ENCODE assay signal across 10 cellular contexts in genomic region chr5:139299477-139299876, GRCh38. TPM values are rescaled to one million over a fixed set of nuclear protein-coding genes. Genes with fewer than 3 reads are reported as not detected.
DNase-seq lines count a peak whose midpoint lies in the region; ATAC-seq, FAIRE-seq and TF ChIP-seq lines count a peak whose summit lies in the region.
"Had no signal": no experiment of that assay in that cellular context is flagged by ENCODE, and none has a peak within 500 bp of the region (broad histone marks: within the 10 kb centered on the region; RNA-seq: fewer than 3 reads in every experiment).

No MANE protein-coding gene starts in this region.

- H3K4me1 ChIP-seq in colonic mucosa: peaks cover 18% of the 10 kb centered on the region

- no peak for FAIRE-seq in HTR-8/SVneo (lab: Jason Lieb, UNC)

- no peak overlapping the region for H3K9ac ChIP-seq in colonic mucosa (ENCODE audit: low read depth in 2 of 2, low read length in 2 of 2)
- H3K9ac ChIP-seq: GM23248, SK-N-SH had no signal

- H3K27ac ChIP-seq in colonic mucosa: no peak overlapping the region
- H3K27ac ChIP-seq: GM23248 had no signal

- TF ChIP-seq CTCF in activated CD8-positive, alpha-beta T cell treated with anti-CD3 and anti-CD28 coated beads for 36 hours (IDR thresholded peaks at IDR 0.05): no peak
- TF ChIP-seq CTCF in colonic mucosa (IDR thresholded peaks at IDR 0.05): no peak

- H3K27ac Mint-ChIP-seq in activated naive CD4-positive, alpha-beta T cell treated with anti-CD3 and anti-CD28 coated beads, Interleukin-2, amount 50 U/mL, for 24 hours: peak overlapping the region; percentile 74
- H3K27ac Mint-ChIP-seq in activated CD8-positive, alpha-beta T cell treated with anti-CD3 and anti-CD28 coated beads for 36 hours: peak overlapping the region; percentile 60
- peak overlapping the region; percentile 22 for H3K27ac Mint-ChIP-seq in memory B cell

- intact Hi-C loops in activated CD8-positive, alpha-beta T cell treated with anti-CD3 and anti-CD28 coated beads for 36 hours (cut with micrococcal nuclease): loop anchor here (5.0 kb wide), 1 partner anchor 93 kb away; no protein-coding TSS in a partner anchor
- intact Hi-C loops in colonic mucosa (cut with DNase I): loop anchor here (5.0 to 10.0 kb wide), 2 partner anchors 43 to 95 kb away; partner anchors contain the start of genes PAIP2 and PROB1

- peaks cover 93% of the 10 kb centered on the region for H3K4me1 Mint-ChIP-seq in activated naive CD4-positive, alpha-beta T cell treated with anti-CD3 and anti-CD28 coated beads, Interleukin-2, amount 50 U/mL, for 24 hours
- peaks cover 80% of the 10 kb centered on the region for H3K4me1 Mint-ChIP-seq in activated CD8-positive, alpha-beta T cell treated with anti-CD3 and anti-CD28 coated beads for 36 hours (ENCODE audit: low read depth)
- H3K4me1 Mint-ChIP-seq in memory B cell: peaks cover 63% of the 10 kb centered on the region

- ATAC-seq in activated CD8-positive, alpha-beta T cell treated with anti-CD3 and anti-CD28 coated beads for 36 hours: peak; percentile 46
- ATAC-seq in memory B cell (ENCODE audit: low read depth): no peak
- no peak for ATAC-seq in HG03442 (IDR thresholded peaks at IDR 0.05; ENCODE audit: unreplicated experiment)

- no peaks in the 10 kb centered on the region for H3K27me3 ChIP-seq in colonic mucosa

- no peak overlapping the region for H3K4me3 ChIP-seq in colonic mucosa
- H3K4me3 ChIP-seq: GM23248 had no signal

- POLR2A ChIA-PET in activated CD8-positive, alpha-beta T cell treated with anti-CD3 and anti-CD28 coated beads for 36 hours (lab: Charles Lee): interaction anchor here (0.6 to 30.1 kb wide), 7 partner anchors 9 to 42 kb away, joined by 3 to 384 read pairs (median 5); partner anchors contain the start of gene PAIP2

- CTCF ChIA-PET in activated CD8-positive, alpha-beta T cell treated with anti-CD3 and anti-CD28 coated beads for 36 hours (lab: Charles Lee): interaction anchor here (1.1 to 2.2 kb wide), 3 partner anchors 11 to 105 kb away, joined by 3 to 7 read pairs (median 3); partner anchors contain the start of genes PAIP2 and SPATA24

- no peak for DNase-seq in activated naive CD4-positive, alpha-beta T cell treated with Interleukin-2 at 50 U/mL for 16 hours
- no peak for DNase-seq in activated CD8-positive, alpha-beta T cell treated with anti-CD3 and anti-CD28 coated beads for 36 hours
- DNase-seq in memory B cell (ENCODE audit: low spot score in 2 of 2) (no peak), HTR-8/SVneo (ENCODE audit: insufficient read length, low spot score) (no peak), colonic mucosa (no peak), SIG-M5 treated with dmso at 0.1 percent for 504 hours (lab: John Stamatoyannopoulos, UW; ENCODE audit: unreplicated experiment) (no peak)
- DNase-seq: GM23248, SK-N-SH had no signal

- H3K36me3 Mint-ChIP-seq in activated naive CD4-positive, alpha-beta T cell treated with anti-CD3 and anti-CD28 coated beads, Interleukin-2, amount 50 U/mL, for 24 hours: peaks cover 24% of the 10 kb centered on the region
- H3K36me3 Mint-ChIP-seq in activated CD8-positive, alpha-beta T cell treated with anti-CD3 and anti-CD28 coated beads for 36 hours (ENCODE audit: low read depth): peaks cover 46% of the 10 kb centered on the region
- H3K36me3 Mint-ChIP-seq in memory B cell: peaks cover 6% of the 10 kb centered on the region

- H3K36me3 ChIP-seq in colonic mucosa: no peaks in the 10 kb centered on the region

- peak overlapping the region; percentile 95 for H3K4me3 Mint-ChIP-seq in activated naive CD4-positive, alpha-beta T cell treated with anti-CD3 and anti-CD28 coated beads, Interleukin-2, amount 50 U/mL, for 24 hours
- H3K4me3 Mint-ChIP-seq in activated CD8-positive, alpha-beta T cell treated with anti-CD3 and anti-CD28 coated beads for 36 hours: peak overlapping the region; percentile 5
- peak overlapping the region; percentile 39 for H3K4me3 Mint-ChIP-seq in memory B cell

- H3K9me3 ChIP-seq in colonic mucosa: no peaks in the 10 kb centered on the region
- H3K9me3 ChIP-seq: SK-N-SH had no signal

- no peaks in the 10 kb centered on the region for H3K27me3 Mint-ChIP-seq in activated naive CD4-positive, alpha-beta T cell treated with anti-CD3 and anti-CD28 coated beads, Interleukin-2, amount 50 U/mL, for 24 hours
- H3K27me3 Mint-ChIP-seq in activated CD8-positive, alpha-beta T cell treated with anti-CD3 and anti-CD28 coated beads for 36 hours: no peaks in the 10 kb centered on the region
- H3K27me3 Mint-ChIP-seq in memory B cell: no peaks in the 10 kb centered on the region

- H3K9me3 Mint-ChIP-seq in activated naive CD4-positive, alpha-beta T cell treated with anti-CD3 and anti-CD28 coated beads, Interleukin-2, amount 50 U/mL, for 24 hours: no peaks in the 10 kb centered on the region
- no peaks in the 10 kb centered on the region for H3K9me3 Mint-ChIP-seq in activated CD8-positive, alpha-beta T cell treated with anti-CD3 and anti-CD28 coated beads for 36 hours
- H3K9me3 Mint-ChIP-seq in memory B cell: no peaks in the 10 kb centered on the region

RNA-seq across cellular contexts. Expression of gene MATR3, which starts 5.9 kb away (rescaled TPM):
- 100 to 1,000 TPM; 181 to 209 TPM for total RNA-seq in activated CD8-positive, alpha-beta T cell treated with anti-CD3 and anti-CD28 coated beads for 36 hours
- 100 to 1,000 TPM; 105 to 128 TPM for total RNA-seq in colonic mucosa

RNA-seq across cellular contexts. Expression of gene PAIP2, which starts 42.2 kb away (rescaled TPM):
- total RNA-seq in activated CD8-positive, alpha-beta T cell treated with anti-CD3 and anti-CD28 coated beads for 36 hours: 100 to 1,000 TPM; 110 to 113 TPM
- total RNA-seq in colonic mucosa: 10 to 100 TPM; 39.4 to 49.7 TPM

Comparison
In these comparisons a context has a peak if more than half of its experiments do, and no peak if none do; other contexts are left out.
1. H3K27ac Mint-ChIP-seq: peak in every context shown above with its lines; median percentile 74 in activated naive CD4-positive, alpha-beta T cell treated with anti-CD3 and anti-CD28 coated beads, Interleukin-2, amount 50 U/mL, for 24 hours; 60 in activated CD8-positive, alpha-beta T cell treated with anti-CD3 and anti-CD28 coated beads for 36 hours; 22 in memory B cell.
2. H3K4me3 Mint-ChIP-seq: peak in every context shown above with its lines; median percentile 95 in activated naive CD4-positive, alpha-beta T cell treated with anti-CD3 and anti-CD28 coated beads, Interleukin-2, amount 50 U/mL, for 24 hours; 39 in memory B cell; 5 in activated CD8-positive, alpha-beta T cell treated with anti-CD3 and anti-CD28 coated beads for 36 hours.